1 cellular context compared by ENCODE assay signal in the genomic region with DNA sequence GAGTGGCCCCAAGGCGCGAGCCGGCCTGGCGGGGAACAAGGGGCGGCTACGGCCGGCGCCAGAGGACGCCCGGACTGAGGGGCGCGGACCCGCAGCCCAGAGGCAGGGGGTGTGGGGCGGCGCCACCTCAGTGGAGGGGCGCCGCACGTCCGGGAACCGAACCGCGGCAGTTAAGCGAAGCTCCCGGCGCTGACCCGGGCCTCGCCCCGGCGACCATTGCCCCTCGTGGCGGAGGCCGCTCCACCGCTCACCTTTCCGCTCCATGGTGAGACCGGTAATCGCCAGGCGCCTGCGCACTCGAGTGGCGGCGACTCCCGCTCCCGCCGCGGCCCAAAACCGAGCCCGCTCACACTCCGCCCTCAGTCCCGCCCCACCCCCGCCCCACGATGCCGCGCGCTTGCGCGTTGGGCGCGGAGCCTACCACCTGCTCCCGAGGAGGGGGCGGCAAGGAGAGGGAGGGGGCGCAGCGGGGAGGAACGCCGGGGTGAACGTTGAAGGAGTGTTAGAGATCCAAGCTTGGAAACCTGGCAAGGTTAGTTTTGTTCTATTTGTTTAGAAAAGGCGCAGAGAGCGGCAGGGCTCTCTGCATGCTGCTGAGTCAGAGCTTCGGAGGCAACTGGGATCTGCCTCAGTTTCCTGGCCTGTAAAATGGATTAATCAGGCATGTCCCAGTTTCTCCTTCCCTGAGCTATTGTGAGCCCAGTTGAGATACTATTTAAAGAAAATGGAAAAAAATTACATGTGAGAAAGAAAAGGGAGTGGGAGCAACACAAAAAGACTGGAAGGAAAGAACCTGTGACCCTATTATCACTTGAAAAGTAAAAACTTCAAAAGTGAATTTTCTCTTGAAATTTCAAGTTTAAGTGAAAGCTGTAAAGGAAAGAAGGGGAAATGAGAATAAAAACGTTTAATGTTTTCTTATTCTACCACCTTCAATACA.
TF ChIP-seq lines count a peak whose summit lies in the region.

Gene SRPK1 (minus strand): TSS at position 306 of the 940 bp plus-strand sequence. CDS start 42 bp downstream, at position 264.

TF ChIP-seq in HepG2, 621 proteins besides CTCF, POLR2A, EP300 and RAD21 (continued from another document and continues in another):
- TF ChIP-seq CENPBD1 (CRISPR knock-in tag; IDR thresholded peaks at IDR 0.05; ENCODE audit: borderline replicate concordance, low read depth) (no peak), ZNF678 (CRISPR knock-in tag; IDR thresholded peaks at IDR 0.05) (peak; percentile 77; the same call in 1 of the 2 replicates), HNRNPUL1 (IDR thresholded peaks at IDR 0.05; ENCODE audit: low read depth, low read length) (peak; percentile 33; the same call in 1 of the 2 replicates), RXRA (CRISPR knock-in tag; IDR thresholded peaks at IDR 0.05) (peak; percentile 79), ZNF674 (CRISPR knock-in tag; IDR thresholded peaks at IDR 0.05; ENCODE audit: low read depth) (0 out of 2 replicates have a peak, but pooled peaks have one; percentile 49), ZFP82 (CRISPR knock-in tag; IDR thresholded peaks at IDR 0.05; ENCODE audit: borderline replicate concordance) (peak; percentile 64; the same call in 1 of the 2 replicates), ZNF550 (CRISPR knock-in tag; IDR thresholded peaks at IDR 0.05; ENCODE audit: borderline replicate concordance) (no peak), ZNF350 (CRISPR knock-in tag; IDR thresholded peaks at IDR 0.05; ENCODE audit: borderline replicate concordance, low read depth) (no peak; the same call in 1 of the 2 replicates), RNF219 (CRISPR knock-in tag; IDR thresholded peaks at IDR 0.05) (peak; percentile 62; the same call in 1 of the 2 replicates), ZSCAN31 (CRISPR knock-in tag; IDR thresholded peaks at IDR 0.05; ENCODE audit: low read depth) (0 out of 2 replicates have a peak, but pooled peaks have one; percentile 28), MAFG (CRISPR knock-in tag; IDR thresholded peaks at IDR 0.05) (no peak), ZNF580 (CRISPR knock-in tag; IDR thresholded peaks at IDR 0.05; ENCODE audit: borderline replicate concordance, low read depth) (peak; percentile 93), GABPB1 (CRISPR knock-in tag; IDR thresholded peaks at IDR 0.05) (peak; percentile 84), KDM5B (CRISPR knock-in tag; IDR thresholded peaks at IDR 0.05; ENCODE audit: borderline replicate concordance) (peak; percentile 91), ATF6 (CRISPR knock-in tag; conservative IDR thresholded peaks at IDR 0.05) (0 out of 2 replicates have a peak, but pooled peaks have one; percentile 57), PRMT3 (CRISPR knock-in tag; IDR thresholded peaks at IDR 0.05; ENCODE audit: borderline replicate concordance, low read depth) (no peak), ZNF775 (CRISPR knock-in tag; IDR thresholded peaks at IDR 0.05; ENCODE audit: borderline replicate concordance) (no peak), ZMYM2 (CRISPR knock-in tag; IDR thresholded peaks at IDR 0.05) (no peak; the same call in none of the 2 replicates), SIX1 (CRISPR knock-in tag; IDR thresholded peaks at IDR 0.05; ENCODE audit: borderline replicate concordance) (no peak), ZNF776 (CRISPR knock-in tag; IDR thresholded peaks at IDR 0.05) (peak; percentile 91), SALL2 (CRISPR knock-in tag; IDR thresholded peaks at IDR 0.05) (peak; percentile 40; the same call in 1 of the 2 replicates), KDM4B (CRISPR knock-in tag; IDR thresholded peaks at IDR 0.05) (0 out of 2 replicates have a peak, but pooled peaks have one; percentile 63), ZBTB34 (CRISPR knock-in tag; IDR thresholded peaks at IDR 0.05) (peak; percentile 73; the same call in 1 of the 2 replicates), KIAA2018 (CRISPR knock-in tag; IDR thresholded peaks at IDR 0.05; ENCODE audit: borderline replicate concordance) (no peak), IKZF4 (CRISPR knock-in tag; IDR thresholded peaks at IDR 0.05; ENCODE audit: borderline replicate concordance, low read depth, not compliant biosample characterization) (peak; percentile 47)
- TF ChIP-seq, protein P1, sequence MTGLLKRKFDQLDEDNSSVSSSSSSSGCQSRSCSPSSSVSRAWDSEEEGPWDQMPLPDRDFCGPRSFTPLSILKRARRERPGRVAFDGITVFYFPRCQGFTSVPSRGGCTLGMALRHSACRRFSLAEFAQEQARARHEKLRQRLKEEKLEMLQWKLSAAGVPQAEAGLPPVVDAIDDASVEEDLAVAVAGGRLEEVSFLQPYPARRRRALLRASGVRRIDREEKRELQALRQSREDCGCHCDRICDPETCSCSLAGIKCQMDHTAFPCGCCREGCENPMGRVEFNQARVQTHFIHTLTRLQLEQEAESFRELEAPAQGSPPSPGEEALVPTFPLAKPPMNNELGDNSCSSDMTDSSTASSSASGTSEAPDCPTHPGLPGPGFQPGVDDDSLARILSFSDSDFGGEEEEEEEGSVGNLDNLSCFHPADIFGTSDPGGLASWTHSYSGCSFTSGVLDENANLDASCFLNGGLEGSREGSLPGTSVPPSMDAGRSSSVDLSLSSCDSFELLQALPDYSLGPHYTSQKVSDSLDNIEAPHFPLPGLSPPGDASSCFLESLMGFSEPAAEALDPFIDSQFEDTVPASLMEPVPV (CRISPR knock-in tag; IDR thresholded peaks at IDR 0.05): peak; percentile 77; the same call in 1 of the 2 replicates
- TF ChIP-seq, protein P2, sequence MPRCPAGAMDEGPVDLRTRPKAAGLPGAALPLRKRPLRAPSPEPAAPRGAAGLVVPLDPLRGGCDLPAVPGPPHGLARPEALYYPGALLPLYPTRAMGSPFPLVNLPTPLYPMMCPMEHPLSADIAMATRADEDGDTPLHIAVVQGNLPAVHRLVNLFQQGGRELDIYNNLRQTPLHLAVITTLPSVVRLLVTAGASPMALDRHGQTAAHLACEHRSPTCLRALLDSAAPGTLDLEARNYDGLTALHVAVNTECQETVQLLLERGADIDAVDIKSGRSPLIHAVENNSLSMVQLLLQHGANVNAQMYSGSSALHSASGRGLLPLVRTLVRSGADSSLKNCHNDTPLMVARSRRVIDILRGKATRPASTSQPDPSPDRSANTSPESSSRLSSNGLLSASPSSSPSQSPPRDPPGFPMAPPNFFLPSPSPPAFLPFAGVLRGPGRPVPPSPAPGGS (CRISPR knock-in tag; IDR thresholded peaks at IDR 0.05): peak; percentile 87
- TF ChIP-seq, protein P3, sequence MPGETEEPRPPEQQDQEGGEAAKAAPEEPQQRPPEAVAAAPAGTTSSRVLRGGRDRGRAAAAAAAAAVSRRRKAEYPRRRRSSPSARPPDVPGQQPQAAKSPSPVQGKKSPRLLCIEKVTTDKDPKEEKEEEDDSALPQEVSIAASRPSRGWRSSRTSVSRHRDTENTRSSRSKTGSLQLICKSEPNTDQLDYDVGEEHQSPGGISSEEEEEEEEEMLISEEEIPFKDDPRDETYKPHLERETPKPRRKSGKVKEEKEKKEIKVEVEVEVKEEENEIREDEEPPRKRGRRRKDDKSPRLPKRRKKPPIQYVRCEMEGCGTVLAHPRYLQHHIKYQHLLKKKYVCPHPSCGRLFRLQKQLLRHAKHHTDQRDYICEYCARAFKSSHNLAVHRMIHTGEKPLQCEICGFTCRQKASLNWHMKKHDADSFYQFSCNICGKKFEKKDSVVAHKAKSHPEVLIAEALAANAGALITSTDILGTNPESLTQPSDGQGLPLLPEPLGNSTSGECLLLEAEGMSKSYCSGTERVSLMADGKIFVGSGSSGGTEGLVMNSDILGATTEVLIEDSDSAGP (CRISPR knock-in tag; IDR thresholded peaks at IDR 0.05; ENCODE audit: borderline replicate concordance): peak; percentile 56
- TF ChIP-seq, protein P4, sequence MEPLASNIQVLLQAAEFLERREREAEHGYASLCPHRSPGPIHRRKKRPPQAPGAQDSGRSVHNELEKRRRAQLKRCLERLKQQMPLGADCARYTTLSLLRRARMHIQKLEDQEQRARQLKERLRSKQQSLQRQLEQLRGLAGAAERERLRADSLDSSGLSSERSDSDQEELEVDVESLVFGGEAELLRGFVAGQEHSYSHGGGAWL (CRISPR knock-in tag; IDR thresholded peaks at IDR 0.05): peak; percentile 79
